2 cellular contexts compared by ENCODE assay signal in the genomic region with DNA sequence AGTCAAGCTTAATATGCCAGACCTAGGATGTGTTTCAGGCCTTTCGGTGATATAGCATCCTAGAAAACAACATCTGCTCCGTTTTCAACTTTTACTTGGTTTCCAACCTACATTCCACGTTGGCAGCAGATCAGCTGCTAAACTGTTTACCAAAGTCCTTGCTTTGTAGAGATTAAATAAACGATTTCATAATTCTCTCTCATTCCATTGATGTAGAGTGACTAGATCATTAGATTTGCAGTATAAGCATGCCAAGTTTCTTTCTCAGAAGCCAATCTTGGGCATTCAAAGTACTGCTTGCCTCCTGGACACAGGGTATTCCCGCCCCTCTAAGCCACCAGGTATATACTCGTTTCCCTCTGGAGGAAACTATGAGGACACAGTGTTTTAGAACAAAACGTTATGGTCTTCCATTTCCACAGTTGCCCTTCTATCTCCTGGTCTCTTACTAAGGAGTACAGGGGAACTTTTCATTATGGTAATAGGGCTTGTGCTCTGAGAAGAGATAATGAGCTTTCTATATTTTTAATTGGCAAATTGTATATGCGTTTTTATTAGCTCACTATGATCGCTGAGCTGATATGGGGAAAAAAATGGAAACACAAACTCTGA.
TF ChIP-seq lines count a peak whose summit lies in the region.

No MANE protein-coding gene starts in this region.

TF ChIP-seq in IMR-90, 13 proteins besides CTCF, POLR2A, EP300 and RAD21 (continued from another document):
- TF ChIP-seq, protein P1, sequence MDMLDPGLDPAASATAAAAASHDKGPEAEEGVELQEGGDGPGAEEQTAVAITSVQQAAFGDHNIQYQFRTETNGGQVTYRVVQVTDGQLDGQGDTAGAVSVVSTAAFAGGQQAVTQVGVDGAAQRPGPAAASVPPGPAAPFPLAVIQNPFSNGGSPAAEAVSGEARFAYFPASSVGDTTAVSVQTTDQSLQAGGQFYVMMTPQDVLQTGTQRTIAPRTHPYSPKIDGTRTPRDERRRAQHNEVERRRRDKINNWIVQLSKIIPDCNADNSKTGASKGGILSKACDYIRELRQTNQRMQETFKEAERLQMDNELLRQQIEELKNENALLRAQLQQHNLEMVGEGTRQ (IDR thresholded peaks at IDR 0.05; ENCODE audit: low read depth, low read length): no peak
- TF ChIP-seq MXI1 (IDR thresholded peaks at IDR 0.05; ENCODE audit: borderline replicate concordance, low read depth, low read length) (no peak), CEBPB (IDR thresholded peaks at IDR 0.05; ENCODE audit: low read depth, low read length) (no peak), FOS (IDR thresholded peaks at IDR 0.05; ENCODE audit: low read depth, low read length) (no peak), BHLHE40 (IDR thresholded peaks at IDR 0.05; ENCODE audit: low read depth, low read length) (no peak), NFE2L2 (IDR thresholded peaks at IDR 0.05; ENCODE audit: low read depth, low read length) (no peak), SMC3 (IDR thresholded peaks at IDR 0.05; ENCODE audit: low read depth, low read length) (no peak), RCOR1 (IDR thresholded peaks at IDR 0.05; ENCODE audit: insufficient replicate concordance, low read length) (no peak), MAFK (IDR thresholded peaks at IDR 0.05; ENCODE audit: low read depth, low read length) (no peak), RFX5 (IDR thresholded peaks at IDR 0.05; ENCODE audit: low read depth, low read length) (no peak)
- TF ChIP-seq, protein P2, sequence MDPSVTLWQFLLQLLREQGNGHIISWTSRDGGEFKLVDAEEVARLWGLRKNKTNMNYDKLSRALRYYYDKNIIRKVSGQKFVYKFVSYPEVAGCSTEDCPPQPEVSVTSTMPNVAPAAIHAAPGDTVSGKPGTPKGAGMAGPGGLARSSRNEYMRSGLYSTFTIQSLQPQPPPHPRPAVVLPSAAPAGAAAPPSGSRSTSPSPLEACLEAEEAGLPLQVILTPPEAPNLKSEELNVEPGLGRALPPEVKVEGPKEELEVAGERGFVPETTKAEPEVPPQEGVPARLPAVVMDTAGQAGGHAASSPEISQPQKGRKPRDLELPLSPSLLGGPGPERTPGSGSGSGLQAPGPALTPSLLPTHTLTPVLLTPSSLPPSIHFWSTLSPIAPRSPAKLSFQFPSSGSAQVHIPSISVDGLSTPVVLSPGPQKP (IDR thresholded peaks at IDR 0.05; ENCODE audit: borderline replicate concordance, low read depth, low read length): no peak

TF ChIP-seq in liver, 16 proteins besides CTCF, POLR2A, EP300 and RAD21 (continued from another document):
- TF ChIP-seq, protein P3, sequence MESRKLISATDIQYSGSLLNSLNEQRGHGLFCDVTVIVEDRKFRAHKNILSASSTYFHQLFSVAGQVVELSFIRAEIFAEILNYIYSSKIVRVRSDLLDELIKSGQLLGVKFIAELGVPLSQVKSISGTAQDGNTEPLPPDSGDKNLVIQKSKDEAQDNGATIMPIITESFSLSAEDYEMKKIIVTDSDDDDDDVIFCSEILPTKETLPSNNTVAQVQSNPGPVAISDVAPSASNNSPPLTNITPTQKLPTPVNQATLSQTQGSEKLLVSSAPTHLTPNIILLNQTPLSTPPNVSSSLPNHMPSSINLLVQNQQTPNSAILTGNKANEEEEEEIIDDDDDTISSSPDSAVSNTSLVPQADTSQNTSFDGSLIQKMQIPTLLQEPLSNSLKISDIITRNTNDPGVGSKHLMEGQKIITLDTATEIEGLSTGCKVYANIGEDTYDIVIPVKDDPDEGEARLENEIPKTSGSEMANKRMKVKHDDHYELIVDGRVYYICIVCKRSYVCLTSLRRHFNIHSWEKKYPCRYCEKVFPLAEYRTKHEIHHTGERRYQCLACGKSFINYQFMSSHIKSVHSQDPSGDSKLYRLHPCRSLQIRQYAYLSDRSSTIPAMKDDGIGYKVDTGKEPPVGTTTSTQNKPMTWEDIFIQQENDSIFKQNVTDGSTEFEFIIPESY (IDR thresholded peaks at IDR 0.05): peak; percentile 73
- TF ChIP-seq SP1 (IDR thresholded peaks at IDR 0.05) (peak; percentile 47), JUND (IDR thresholded peaks at IDR 0.05) (peak in 1 of 2 donors; percentile 17), NR2F2 (IDR thresholded peaks at IDR 0.05) (no peak), GABPA (IDR thresholded peaks at IDR 0.05 in 1 of 2, conservative IDR thresholded peaks at IDR 0.05 in 1 of 2) (peak in 1 of 2 donors; percentile 26), TAF1 (conservative IDR thresholded peaks at IDR 0.05) (no peak), FOXA1 (IDR thresholded peaks at IDR 0.05) (no peak), YY1 (IDR thresholded peaks at IDR 0.05) (peak; percentile 80), HNF4A (conservative IDR thresholded peaks at IDR 0.05) (peak; percentile 76 to 84), RXRA (IDR thresholded peaks at IDR 0.05) (peak; percentile 13 to 76), EGR1 (IDR thresholded peaks at IDR 0.05; ENCODE audit: low read depth in 2 of 2) (no peak)
- TF ChIP-seq, protein P4, sequence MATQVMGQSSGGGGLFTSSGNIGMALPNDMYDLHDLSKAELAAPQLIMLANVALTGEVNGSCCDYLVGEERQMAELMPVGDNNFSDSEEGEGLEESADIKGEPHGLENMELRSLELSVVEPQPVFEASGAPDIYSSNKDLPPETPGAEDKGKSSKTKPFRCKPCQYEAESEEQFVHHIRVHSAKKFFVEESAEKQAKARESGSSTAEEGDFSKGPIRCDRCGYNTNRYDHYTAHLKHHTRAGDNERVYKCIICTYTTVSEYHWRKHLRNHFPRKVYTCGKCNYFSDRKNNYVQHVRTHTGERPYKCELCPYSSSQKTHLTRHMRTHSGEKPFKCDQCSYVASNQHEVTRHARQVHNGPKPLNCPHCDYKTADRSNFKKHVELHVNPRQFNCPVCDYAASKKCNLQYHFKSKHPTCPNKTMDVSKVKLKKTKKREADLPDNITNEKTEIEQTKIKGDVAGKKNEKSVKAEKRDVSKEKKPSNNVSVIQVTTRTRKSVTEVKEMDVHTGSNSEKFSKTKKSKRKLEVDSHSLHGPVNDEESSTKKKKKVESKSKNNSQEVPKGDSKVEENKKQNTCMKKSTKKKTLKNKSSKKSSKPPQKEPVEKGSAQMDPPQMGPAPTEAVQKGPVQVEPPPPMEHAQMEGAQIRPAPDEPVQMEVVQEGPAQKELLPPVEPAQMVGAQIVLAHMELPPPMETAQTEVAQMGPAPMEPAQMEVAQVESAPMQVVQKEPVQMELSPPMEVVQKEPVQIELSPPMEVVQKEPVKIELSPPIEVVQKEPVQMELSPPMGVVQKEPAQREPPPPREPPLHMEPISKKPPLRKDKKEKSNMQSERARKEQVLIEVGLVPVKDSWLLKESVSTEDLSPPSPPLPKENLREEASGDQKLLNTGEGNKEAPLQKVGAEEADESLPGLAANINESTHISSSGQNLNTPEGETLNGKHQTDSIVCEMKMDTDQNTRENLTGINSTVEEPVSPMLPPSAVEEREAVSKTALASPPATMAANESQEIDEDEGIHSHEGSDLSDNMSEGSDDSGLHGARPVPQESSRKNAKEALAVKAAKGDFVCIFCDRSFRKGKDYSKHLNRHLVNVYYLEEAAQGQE (IDR thresholded peaks at IDR 0.05): peak; percentile 29
- TF ChIP-seq, protein P5, sequence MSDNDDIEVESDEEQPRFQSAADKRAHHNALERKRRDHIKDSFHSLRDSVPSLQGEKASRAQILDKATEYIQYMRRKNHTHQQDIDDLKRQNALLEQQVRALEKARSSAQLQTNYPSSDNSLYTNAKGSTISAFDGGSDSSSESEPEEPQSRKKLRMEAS (IDR thresholded peaks at IDR 0.05): peak; percentile 59
- TF ChIP-seq, protein P6, sequence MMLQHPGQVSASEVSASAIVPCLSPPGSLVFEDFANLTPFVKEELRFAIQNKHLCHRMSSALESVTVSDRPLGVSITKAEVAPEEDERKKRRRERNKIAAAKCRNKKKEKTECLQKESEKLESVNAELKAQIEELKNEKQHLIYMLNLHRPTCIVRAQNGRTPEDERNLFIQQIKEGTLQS (IDR thresholded peaks at IDR 0.05): no peak
